In genomic region chr11:68460741-68461283, GRCh38 we compare ENCODE assay signal across 8 cellular contexts. TPM values are rescaled to one million over a fixed set of nuclear protein-coding genes. Genes with fewer than 3 reads are reported as not detected.
DNase-seq lines count a peak whose midpoint lies in the region; ATAC-seq, FAIRE-seq and TF ChIP-seq lines count a peak whose summit lies in the region.

A gene with protein sequence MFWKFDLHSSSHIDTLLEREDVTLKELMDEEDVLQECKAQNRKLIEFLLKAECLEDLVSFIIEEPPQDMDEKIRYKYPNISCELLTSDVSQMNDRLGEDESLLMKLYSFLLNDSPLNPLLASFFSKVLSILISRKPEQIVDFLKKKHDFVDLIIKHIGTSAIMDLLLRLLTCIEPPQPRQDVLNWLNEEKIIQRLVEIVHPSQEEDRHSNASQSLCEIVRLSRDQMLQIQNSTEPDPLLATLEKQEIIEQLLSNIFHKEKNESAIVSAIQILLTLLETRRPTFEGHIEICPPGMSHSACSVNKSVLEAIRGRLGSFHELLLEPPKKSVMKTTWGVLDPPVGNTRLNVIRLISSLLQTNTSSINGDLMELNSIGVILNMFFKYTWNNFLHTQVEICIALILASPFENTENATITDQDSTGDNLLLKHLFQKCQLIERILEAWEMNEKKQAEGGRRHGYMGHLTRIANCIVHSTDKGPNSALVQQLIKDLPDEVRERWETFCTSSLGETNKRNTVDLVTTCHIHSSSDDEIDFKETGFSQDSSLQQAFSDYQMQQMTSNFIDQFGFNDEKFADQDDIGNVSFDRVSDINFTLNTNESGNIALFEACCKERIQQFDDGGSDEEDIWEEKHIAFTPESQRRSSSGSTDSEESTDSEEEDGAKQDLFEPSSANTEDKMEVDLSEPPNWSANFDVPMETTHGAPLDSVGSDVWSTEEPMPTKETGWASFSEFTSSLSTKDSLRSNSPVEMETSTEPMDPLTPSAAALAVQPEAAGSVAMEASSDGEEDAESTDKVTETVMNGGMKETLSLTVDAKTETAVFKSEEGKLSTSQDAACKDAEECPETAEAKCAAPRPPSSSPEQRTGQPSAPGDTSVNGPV (plus strand): TSS chr11:68460752. CDS start chr11:68537665, 76,913 bp downstream.

- peak within 1 kb of the TSS; percentile 97 for H3K56ac ChIP-seq in mesendoderm (ENCODE audit: low read length)

- H2BK5ac ChIP-seq in mesendoderm (ENCODE audit: low read length) = peak within 1 kb of the TSS; percentile 45

- peaks cover 30% of the 10 kb centered on the region for H3K4me1 Mint-ChIP-seq in type B pancreatic cell (ENCODE audit: unreplicated experiment)

- peak; percentile 14 for ATAC-seq in GM21786 (IDR thresholded peaks at IDR 0.05; ENCODE audit: unreplicated experiment)

- no peak within 1 kb of the TSS for H4K5ac ChIP-seq in mesendoderm (ENCODE audit: low read length)

- H2BK120ac ChIP-seq in mesendoderm (ENCODE audit: low read depth, low read length) = peak within 1 kb of the TSS; percentile 92

- peaks cover 14% of the 10 kb centered on the region for H3K36me3 ChIP-seq in MG63
- H3K36me3 ChIP-seq in mesendoderm (ENCODE audit: control insufficient read depth, insufficient read depth, low read length) = no peaks in the 10 kb centered on the region

- H3K79me1 ChIP-seq in mesendoderm (ENCODE audit: low read length) = no peaks in the 10 kb centered on the region

- peak within 1 kb of the TSS; percentile 92 for H3K4me3 Mint-ChIP-seq in type B pancreatic cell

- H3K4me3 ChIP-seq in MG63 (peak within 1 kb of the TSS; percentile 99), mesendoderm (ENCODE audit: low read length) (peak within 1 kb of the TSS; percentile 99)

- H3K36me3 Mint-ChIP-seq in type B pancreatic cell = peaks cover 10% of the 10 kb centered on the region

- H3K27ac Mint-ChIP-seq in type B pancreatic cell = peak within 1 kb of the TSS; percentile 99

- no CpG with 5 or more reads among the region's 81 CpGs for WGBS in mesendoderm (ENCODE audit: extremely low coverage, insufficient coverage, low lambda C conversion rate)

- no peak within 1 kb of the TSS for H4K8ac ChIP-seq in mesendoderm (ENCODE audit: low read depth, low read length)

- DNase-seq in GM03348 (ENCODE audit: low spot score) = peak; percentile 85
- no peak for DNase-seq in MG63
- DNase-seq in cortex of kidney (lab: John Stamatoyannopoulos, UW) = peak; percentile 71
- no peak for DNase-seq in mesendoderm
- no peak for DNase-seq in type B pancreatic cell (ENCODE audit: extremely low spot score, unreplicated experiment)
- DNase-seq in HTR-8/SVneo (ENCODE audit: insufficient read length, low spot score) = no peak
- DNase-seq in NK-92 treated with Interleukin-12 subunit alpha and Interleukin-12 subunit beta, amount 100 ng/mL, for 24 hours (lab: John Stamatoyannopoulos, UW) = no peak

- H3K4me1 ChIP-seq in mesendoderm (ENCODE audit: control insufficient read depth, low read depth, low read length) = peaks cover 5% of the 10 kb centered on the region

- H3K4ac ChIP-seq in mesendoderm (ENCODE audit: low read depth, low read length) = peak within 1 kb of the TSS; percentile 100

- TF ChIP-seq CTCF in type B pancreatic cell (conservative IDR thresholded peaks at IDR 0.05) = no peak

- no peak for FAIRE-seq in HTR-8/SVneo (lab: Jason Lieb, UNC)

- no peaks in the 10 kb centered on the region for H3K9me3 Mint-ChIP-seq in type B pancreatic cell

- H2AK5ac ChIP-seq in mesendoderm (ENCODE audit: low read length) = no peak within 1 kb of the TSS

- H3K9me3 ChIP-seq in MG63 = no peaks in the 10 kb centered on the region

- peak within 1 kb of the TSS; percentile 95 for H3K27ac ChIP-seq in mesendoderm (ENCODE audit: low read depth, low read length)

- no peaks in the 10 kb centered on the region for H3K27me3 ChIP-seq in MG63
- no peaks in the 10 kb centered on the region for H3K27me3 ChIP-seq in mesendoderm (ENCODE audit: insufficient read depth, low read length, poor library complexity)

- peak within 1 kb of the TSS; percentile 92 for H3K9ac ChIP-seq in mesendoderm (ENCODE audit: low read length)

- H3K23ac ChIP-seq in mesendoderm (ENCODE audit: low read length) = peak within 1 kb of the TSS; percentile 66

- H3K4me2 ChIP-seq in mesendoderm (ENCODE audit: low read length) = peak within 1 kb of the TSS; percentile 99

- no peak within 1 kb of the TSS for H2BK15ac ChIP-seq in mesendoderm (replicated peaks; ENCODE audit: low read depth)

- peaks cover 6% of the 10 kb centered on the region for H3K27me3 Mint-ChIP-seq in type B pancreatic cell

- peak within 1 kb of the TSS; percentile 99 for H3K18ac ChIP-seq in mesendoderm (ENCODE audit: low read length)

- H3K79me2 ChIP-seq in mesendoderm (ENCODE audit: control insufficient read depth, insufficient read depth, low read length) = peaks cover 49% of the 10 kb centered on the region

RNA-seq across cellular contexts. Expression of the gene that starts here (rescaled TPM):
- 68.5 and 143 TPM in 2 replicates for total RNA-seq in MG63 (2014; rRNA removed; shearing (Covaris generic); ENCODE audit: low replicate concordance)
- 92.3 TPM for polyA plus RNA-seq in mesendoderm (2013, experiment 1 of 2)
- 93.3 TPM for polyA plus RNA-seq in mesendoderm (2013, experiment 2 of 2)
- total RNA-seq in type B pancreatic cell (ENCODE audit: low replicate concordance) = 102 and 104 TPM in 2 replicates

Comparison
In these comparisons a context has a peak if more than half of its experiments do, and no peak if none do; other contexts are left out.
1. DNase-seq: peak in GM03348 (single experiment) and cortex of kidney (single experiment); none in MG63 (single experiment), mesendoderm (single experiment), type B pancreatic cell (single experiment), HTR-8/SVneo (single experiment) and NK-92 treated with Interleukin-12 subunit alpha and Interleukin-12 subunit beta, amount 100 ng/mL, for 24 hours (single experiment).